Comparison of ENCODE assay signal across 1 cellular context in the genomic region with DNA sequence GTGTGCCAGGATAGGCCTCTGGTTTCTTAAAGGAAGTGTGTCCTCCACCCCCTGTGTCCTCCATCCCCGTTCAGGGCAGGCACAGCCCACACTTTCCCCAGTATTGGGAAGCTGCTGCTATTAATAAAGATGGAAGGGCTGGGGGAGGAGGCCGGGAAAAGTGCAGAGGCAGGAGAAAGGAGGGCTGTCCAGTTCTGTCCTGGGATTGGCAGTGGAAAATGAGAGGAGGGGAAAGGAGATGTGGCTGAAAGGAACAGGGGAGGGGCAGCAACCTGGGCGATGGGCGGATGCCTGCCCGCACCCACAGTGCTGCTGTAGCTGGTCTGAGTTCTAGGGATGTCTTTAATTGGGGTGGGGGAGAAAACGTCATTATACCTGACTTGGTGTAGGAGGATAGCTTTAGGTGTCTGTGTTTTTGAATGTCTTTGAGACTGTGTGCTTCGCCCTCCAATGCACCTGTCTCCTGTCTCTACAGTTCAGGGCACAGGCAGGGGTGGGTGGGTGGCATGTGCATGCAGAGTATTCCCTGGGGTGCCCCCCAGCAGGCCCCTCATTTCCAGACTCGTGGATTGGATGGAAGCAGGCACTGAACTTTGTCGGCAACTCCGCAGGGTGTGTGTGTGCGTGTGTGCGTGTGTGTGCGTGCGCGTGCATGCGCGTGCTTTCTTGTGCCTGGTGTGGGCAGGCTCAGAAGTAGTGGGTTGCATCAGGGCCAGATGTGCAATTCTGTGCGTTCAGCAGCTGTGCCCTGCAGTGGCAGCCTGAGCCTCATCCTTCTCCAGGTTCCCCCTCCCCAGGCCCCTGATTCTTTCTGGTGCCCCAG.
A peak's percentile ranks its signal among the peaks of the same experiment; 100 is the strongest.
TF ChIP-seq lines count a peak whose summit lies in the region.

No MANE protein-coding gene starts in this region.

TF ChIP-seq in K562, 482 proteins besides CTCF, POLR2A, EP300 and RAD21 (continued from another document):
- no peak for TF ChIP-seq MGA (IDR thresholded peaks at IDR 0.05)
- peak; percentile 78 for TF ChIP-seq ZBTB33 (CRISPR knock-in tag; IDR thresholded peaks at IDR 0.05)
- TF ChIP-seq WHSC1 (IDR thresholded peaks at IDR 0.05; ENCODE audit: low read length) = no peak
- TF ChIP-seq, protein P1, sequence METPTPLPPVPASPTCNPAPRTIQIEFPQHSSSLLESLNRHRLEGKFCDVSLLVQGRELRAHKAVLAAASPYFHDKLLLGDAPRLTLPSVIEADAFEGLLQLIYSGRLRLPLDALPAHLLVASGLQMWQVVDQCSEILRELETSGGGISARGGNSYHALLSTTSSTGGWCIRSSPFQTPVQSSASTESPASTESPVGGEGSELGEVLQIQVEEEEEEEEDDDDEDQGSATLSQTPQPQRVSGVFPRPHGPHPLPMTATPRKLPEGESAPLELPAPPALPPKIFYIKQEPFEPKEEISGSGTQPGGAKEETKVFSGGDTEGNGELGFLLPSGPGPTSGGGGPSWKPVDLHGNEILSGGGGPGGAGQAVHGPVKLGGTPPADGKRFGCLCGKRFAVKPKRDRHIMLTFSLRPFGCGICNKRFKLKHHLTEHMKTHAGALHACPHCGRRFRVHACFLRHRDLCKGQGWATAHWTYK (CRISPR knock-in tag; IDR thresholded peaks at IDR 0.05) = no peak
- TF ChIP-seq, protein P2, sequence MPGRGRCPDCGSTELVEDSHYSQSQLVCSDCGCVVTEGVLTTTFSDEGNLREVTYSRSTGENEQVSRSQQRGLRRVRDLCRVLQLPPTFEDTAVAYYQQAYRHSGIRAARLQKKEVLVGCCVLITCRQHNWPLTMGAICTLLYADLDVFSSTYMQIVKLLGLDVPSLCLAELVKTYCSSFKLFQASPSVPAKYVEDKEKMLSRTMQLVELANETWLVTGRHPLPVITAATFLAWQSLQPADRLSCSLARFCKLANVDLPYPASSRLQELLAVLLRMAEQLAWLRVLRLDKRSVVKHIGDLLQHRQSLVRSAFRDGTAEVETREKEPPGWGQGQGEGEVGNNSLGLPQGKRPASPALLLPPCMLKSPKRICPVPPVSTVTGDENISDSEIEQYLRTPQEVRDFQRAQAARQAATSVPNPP (IDR thresholded peaks at IDR 0.05; ENCODE audit: borderline replicate concordance, insufficient read depth, insufficient read length) = no peak
- TF ChIP-seq FOSL1 (tag; conservative IDR thresholded peaks at IDR 0.05) = peak; percentile 5; the same call in 1 of the 2 replicates
- TF ChIP-seq HNRNPK (IDR thresholded peaks at IDR 0.05; ENCODE audit: low read depth, low read length, poor library complexity, severe bottlenecking) = no peak
- no peak for TF ChIP-seq CCAR2 (IDR thresholded peaks at IDR 0.05; ENCODE audit: low read depth, low read length)
- no peak for TF ChIP-seq SMARCE1 (IDR thresholded peaks at IDR 0.05)
- TF ChIP-seq MAX (CRISPR knock-in tag; IDR thresholded peaks at IDR 0.05) = no peak
- TF ChIP-seq RBFOX2 (IDR thresholded peaks at IDR 0.05; ENCODE audit: low read depth, low read length) = peak; percentile 52
- TF ChIP-seq ZNF121 (CRISPR knock-in tag; conservative IDR thresholded peaks at IDR 0.05) = no peak
- no peak for TF ChIP-seq KAT8 (IDR thresholded peaks at IDR 0.05; ENCODE audit: low read depth)
